ENCODE assay signal across 3 cellular contexts in genomic region chr19:29515233-29515619, GRCh38.
TF ChIP-seq lines count a peak whose summit lies in the region.

No MANE protein-coding gene starts in this region.

TF ChIP-seq in A549, 52 proteins besides CTCF, POLR2A, EP300 and RAD21:
- TF ChIP-seq ZSCAN20 (CRISPR knock-in tag; IDR thresholded peaks at IDR 0.05) (no peak), ATOH8 (CRISPR knock-in tag; IDR thresholded peaks at IDR 0.05; ENCODE audit: low read depth) (no peak), CBX2 (IDR thresholded peaks at IDR 0.05; ENCODE audit: borderline replicate concordance, low read depth) (no peak), TFCP2L1 (CRISPR knock-in tag; IDR thresholded peaks at IDR 0.05) (no peak), MAFK (IDR thresholded peaks at IDR 0.05; ENCODE audit: partially characterized antibody) (no peak), FOSL2 (IDR thresholded peaks at IDR 0.05) (no peak), FOSL2 (CRISPR knock-in tag; IDR thresholded peaks at IDR 0.05) (no peak)
TF ChIP-seq in A549: peak in this region for 0.

TF ChIP-seq in HEK293, 187 proteins besides CTCF, POLR2A, EP300 and RAD21:
- TF ChIP-seq ZBTB7A (tag by site-specific recombination; IDR thresholded peaks at IDR 0.05; ENCODE audit: low read depth) (0 out of 2 replicates have a peak, but pooled peaks have one; percentile 4), ZNF2 (tag by site-specific recombination; IDR thresholded peaks at IDR 0.05) (no peak), ZNF610 (tag by site-specific recombination; IDR thresholded peaks at IDR 0.05; ENCODE audit: borderline replicate concordance) (no peak), GLIS2 (tag by site-specific recombination; IDR thresholded peaks at IDR 0.05) (peak; percentile 42)

TF ChIP-seq in H1, 55 proteins besides CTCF, POLR2A, EP300 and RAD21:
- TF ChIP-seq KDM4A (IDR thresholded peaks at IDR 0.05; ENCODE audit: low read depth, low read length, severe bottlenecking), result no peak
- TF ChIP-seq SIN3A (conservative IDR thresholded peaks at IDR 0.05 in 1 of 2, IDR thresholded peaks at IDR 0.05 in 1 of 2; ENCODE audit: low read depth in 1 of 2, low read length in 2 of 2), result no peak
- TF ChIP-seq RNF2 (IDR thresholded peaks at IDR 0.05; ENCODE audit: borderline replicate concordance, low read depth, low read length, missing control alignments, poor library complexity, severe bottlenecking), result no peak
- TF ChIP-seq HDAC2 (IDR thresholded peaks at IDR 0.05; ENCODE audit: borderline replicate concordance in 1 of 2, low read depth in 2 of 2, low read length in 2 of 2), result no peak
- TF ChIP-seq KDM1A (IDR thresholded peaks at IDR 0.05; ENCODE audit: borderline replicate concordance, low read length), result no peak
- TF ChIP-seq NRF1 (IDR thresholded peaks at IDR 0.05; ENCODE audit: low read depth, low read length), result no peak
- no peak for TF ChIP-seq SAP30 (IDR thresholded peaks at IDR 0.05; ENCODE audit: insufficient read depth, insufficient replicate concordance, low read length)
- no peak for TF ChIP-seq YY1 (IDR thresholded peaks at IDR 0.05; ENCODE audit: low read depth, low read length)
- TF ChIP-seq GTF2F1 (IDR thresholded peaks at IDR 0.05; ENCODE audit: borderline replicate concordance, low read depth, low read length), result no peak
- no peak for TF ChIP-seq TCF12 (IDR thresholded peaks at IDR 0.05; ENCODE audit: low read depth, low read length)
- TF ChIP-seq CEBPB (IDR thresholded peaks at IDR 0.05; ENCODE audit: low read depth, low read length), result no peak
- TF ChIP-seq SRF (IDR thresholded peaks at IDR 0.05; ENCODE audit: low read depth, low read length), result no peak
- TF ChIP-seq CBX8 (IDR thresholded peaks at IDR 0.05; ENCODE audit: borderline replicate concordance, low read depth, low read length), result no peak
- TF ChIP-seq TAF1 (IDR thresholded peaks at IDR 0.05; ENCODE audit: low read depth, low read length), result no peak
- TF ChIP-seq SP1 (IDR thresholded peaks at IDR 0.05; ENCODE audit: low read depth, low read length), result no peak
- no peak for TF ChIP-seq TAF7 (optimal IDR thresholded peaks at IDR 0.05; ENCODE audit: borderline replicate concordance, low read depth, low read length)
